Comparison of ENCODE assay signal across 1 cellular context in genomic region chr21:41929248-41929647, GRCh38.
TF ChIP-seq lines count a peak whose summit lies in the region.

No MANE protein-coding gene starts in this region.

TF ChIP-seq in K562, 482 proteins besides CTCF, POLR2A, EP300 and RAD21:
- TF ChIP-seq SPI1 (IDR thresholded peaks at IDR 0.05; ENCODE audit: borderline replicate concordance, low read depth, low read length) (0 out of 2 replicates have a peak, but pooled peaks have one; percentile 10), PTRF (tag; IDR thresholded peaks at IDR 0.05) (no peak), ID3 (CRISPR knock-in tag; IDR thresholded peaks at IDR 0.05) (no peak), ID3 (tag; IDR thresholded peaks at IDR 0.05) (0 out of 2 replicates have a peak, but pooled peaks have one; percentile 24)
